In genomic region chr5:173781826-173782670, GRCh38 we compare ENCODE assay signal across 8 cellular contexts.
DNase-seq lines count a peak whose midpoint lies in the region; ATAC-seq lines count a peak whose summit lies in the region.

No MANE protein-coding gene starts in this region.

- ATAC-seq in HG02884 (IDR thresholded peaks at IDR 0.05; ENCODE audit: unreplicated experiment): no peak

- H3K4me3 Mint-ChIP-seq in dendritic cell treated with granulocyte-macrophage colony-stimulating factor and Interleukin-4, amounts not matched to agents 40 ng/mL and 50 ng/mL, for 4 days: peak overlapping the region; percentile 2

- intact Hi-C loops in dendritic cell treated with granulocyte-macrophage colony-stimulating factor and Interleukin-4, amounts not matched to agents 40 ng/mL and 50 ng/mL, for 4 days (cut with micrococcal nuclease): loop anchor here (2.0 to 10.0 kb wide), 3 partner anchors 53 to 165 kb away; partner anchors contain the start of genes BOD1 and CPEB4

- peak overlapping the region; percentile 96 for H3K27ac Mint-ChIP-seq in dendritic cell treated with granulocyte-macrophage colony-stimulating factor and Interleukin-4, amounts not matched to agents 40 ng/mL and 50 ng/mL, for 4 days

- peaks cover 85% of the 10 kb centered on the region for H3K4me1 Mint-ChIP-seq in dendritic cell treated with granulocyte-macrophage colony-stimulating factor and Interleukin-4, amounts not matched to agents 40 ng/mL and 50 ng/mL, for 4 days (ENCODE audit: low read depth)

- no peaks in the 10 kb centered on the region for H3K36me3 Mint-ChIP-seq in dendritic cell treated with granulocyte-macrophage colony-stimulating factor and Interleukin-4, amounts not matched to agents 40 ng/mL and 50 ng/mL, for 4 days (ENCODE audit: low read depth)

- no peaks in the 10 kb centered on the region for H3K27me3 Mint-ChIP-seq in dendritic cell treated with granulocyte-macrophage colony-stimulating factor and Interleukin-4, amounts not matched to agents 40 ng/mL and 50 ng/mL, for 4 days

- no peaks in the 10 kb centered on the region for H3K9me3 Mint-ChIP-seq in dendritic cell treated with granulocyte-macrophage colony-stimulating factor and Interleukin-4, amounts not matched to agents 40 ng/mL and 50 ng/mL, for 4 days

- DNase-seq in C1 segment of cervical spinal cord (lab: John Stamatoyannopoulos, UW) (peak in 11 of 14 donors; percentile 26 to 87 (median 64)), MV-4-11 (lab: John Stamatoyannopoulos, UW) (peak; percentile 85), lung microvascular endothelial cell (ENCODE audit: low read depth in 2 of 2) (peak; percentile 88 to 97)
- peak; percentile 54 to 66 for DNase-seq in activated CD4-positive, alpha-beta T cell treated with anti-CD3 and anti-CD28 coated beads, Interleukin-2, amount 50 U/mL, for 48 hours
- DNase-seq in stimulated activated CD8-positive, alpha-beta memory T cell treated with anti-CD3 and anti-CD28 coated beads, Interleukin-12 subunit alpha, Interleukin-12 subunit beta, amount 100 ng/mL, for 1 hour (ENCODE audit: low read depth): peak; percentile 44
- DNase-seq in effector CD8-positive, alpha-beta T cell (lab: John Stamatoyannopoulos, UW): no peak
